8 cellular contexts compared by ENCODE assay signal in genomic region chr6:33080127-33081089, GRCh38. TPM values are rescaled to one million over a fixed set of nuclear protein-coding genes. Genes with fewer than 3 reads are reported as not detected.
DNase-seq lines count a peak whose midpoint lies in the region; ATAC-seq and TF ChIP-seq lines count a peak whose summit lies in the region.

No MANE protein-coding gene starts in this region.

- ATAC-seq in aorta (ENCODE audit: low FRiP score) = peak; percentile 85
- ATAC-seq in HG02840 (IDR thresholded peaks at IDR 0.05; ENCODE audit: low FRiP score, unreplicated experiment) = no peak

- H3K36me3 Mint-ChIP-seq in CD14-positive monocyte = peaks cover 75 to 82% of the 10 kb centered on the region in 2 donors

- H3K4me1 Mint-ChIP-seq in CD14-positive monocyte = peaks cover 60% of the 10 kb centered on the region

- DNase-seq in CD14-positive monocyte (ENCODE audit: low spot score) (no peak), NT2/D1 (ENCODE audit: low read depth, low spot score) (peak; percentile 71), fibroblast of mammary gland (ENCODE audit: low read depth) (peak; percentile 66), aorta (peak; percentile 86), RWPE1 (ENCODE audit: low spot score) (no peak), NCI-H146 (lab: John Stamatoyannopoulos, UW) (no peak)

- CTCF ChIA-PET in RWPE1 (lab: Yijun Ruan, JAX) = interaction anchor here (0.5 to 0.9 kb wide), 4 partner anchors 65 to 428 kb away, joined by 3 to 4 read pairs (median 3); no protein-coding TSS in a partner anchor

- H3K4me3 ChIP-seq in NT2/D1 (ENCODE audit: insufficient read length, low read depth) (peak overlapping the region; percentile 71), fibroblast of mammary gland (ENCODE audit: control insufficient read depth, low read depth, low read length) (peak overlapping the region; percentile 51), muscle layer of colon (ENCODE audit: low read depth in 1 of 2, low read length in 2 of 2) (peak overlapping the region; percentile 38 to 77), aorta (ENCODE audit: low read length in 2 of 2) (peak overlapping the region; percentile 63 to 75)

- H3K9ac ChIP-seq in NT2/D1 (ENCODE audit: insufficient read length, low read depth) (peak overlapping the region; percentile 79), muscle layer of colon (ENCODE audit: low read length) (peak overlapping the region; percentile 60)

- H3K27me3 ChIP-seq in NT2/D1 (ENCODE audit: insufficient read depth, insufficient read length) (no peaks in the 10 kb centered on the region), muscle layer of colon (ENCODE audit: control insufficient read depth in 1 of 2, insufficient read depth in 2 of 2, low read length in 2 of 2) (no peaks in the 10 kb centered on the region), aorta (ENCODE audit: control insufficient read depth in 1 of 2, insufficient read depth in 2 of 2, low read length in 1 of 2) (no peaks in the 10 kb centered on the region)

- no peak for TF ChIP-seq CTCF in CD14-positive monocyte (IDR thresholded peaks at IDR 0.05)
- TF ChIP-seq CTCF in fibroblast of mammary gland (conservative IDR thresholded peaks at IDR 0.05; ENCODE audit: control insufficient read depth, insufficient read depth, low read depth, low read length) = no peak
- TF ChIP-seq CTCF in RWPE1 (conservative IDR thresholded peaks at IDR 0.05; ENCODE audit: low read depth) = no peak

- peak overlapping the region in 5 of 7 donors; percentile 56 to 93 (median 75) for H3K27ac Mint-ChIP-seq in CD14-positive monocyte

- peak overlapping the region; percentile 84 for H3K27ac ChIP-seq in muscle layer of colon (ENCODE audit: low read depth, low read length)
- peak overlapping the region in 1 of 2 donors; percentile 23 for H3K27ac ChIP-seq in aorta (ENCODE audit: low read depth in 1 of 2, low read length in 2 of 2)
- H3K27ac ChIP-seq in RWPE1 = no peak overlapping the region

- H3K27me3 Mint-ChIP-seq in CD14-positive monocyte (ENCODE audit: low read depth in 3 of 3) = peaks cover 0 to 5% (median 4%) of the 10 kb centered on the region in 3 donors

- H3K9me3 Mint-ChIP-seq in CD14-positive monocyte = no peaks in the 10 kb centered on the region

- H3K4me1 ChIP-seq in NT2/D1 (ENCODE audit: insufficient read depth, insufficient read length) (peaks cover 4% of the 10 kb centered on the region), muscle layer of colon (ENCODE audit: insufficient read depth, low read length) (peaks cover 9% of the 10 kb centered on the region), aorta (ENCODE audit: control insufficient read depth in 1 of 2, insufficient read depth in 2 of 2, low read length in 2 of 2) (no peaks in the 10 kb centered on the region)

- 5 to 9% methylated on average over 48 to 49 of the region's 49 CpGs for WGBS in aorta, 2 donors

- POLR2A ChIA-PET in RWPE1 (lab: Yijun Ruan, JAX; ENCODE audit: low non-redundant PET) = no interaction called here

- H3K9me3 ChIP-seq in NT2/D1 (ENCODE audit: insufficient read depth, low read length) = no peaks in the 10 kb centered on the region
- H3K9me3 ChIP-seq in muscle layer of colon (ENCODE audit: low read length) = no peaks in the 10 kb centered on the region
- H3K9me3 ChIP-seq in aorta (ENCODE audit: control insufficient read depth, low read length) = no peaks in the 10 kb centered on the region

- H3K36me3 ChIP-seq in NT2/D1 (ENCODE audit: insufficient read depth, insufficient read length, low read length) = peaks cover 17% of the 10 kb centered on the region
- H3K36me3 ChIP-seq in muscle layer of colon (ENCODE audit: insufficient read depth, low read length) = peaks cover 6% of the 10 kb centered on the region
- no peaks in the 10 kb centered on the region for H3K36me3 ChIP-seq in aorta (ENCODE audit: control insufficient read depth in 1 of 2, insufficient read depth in 2 of 2, low read length in 1 of 2)

- H3K4me3 Mint-ChIP-seq in CD14-positive monocyte = peak overlapping the region in 1 of 2 donors; percentile 68

- intact Hi-C loops in CD14-positive monocyte (cut with micrococcal nuclease) (loop anchor here in 1 of 2 donors (10.0 kb wide), 2 partner anchors 164 to 186 kb away; no protein-coding TSS in a partner anchor), aorta (cut with DNase I) (loop anchor here in 1 of 2 donors (2.0 kb wide), 1 partner anchor 66 kb away; no protein-coding TSS in a partner anchor)

RNA-seq across cellular contexts. Expression of gene HLA-DPB1, which starts 4.6 kb away (rescaled TPM):
- polyA plus RNA-seq in CD14-positive monocyte (100 to 1,000 TPM; 569 to 682 TPM), aorta (100 to 1,000 TPM in 1 of 2 donors, 10 to 100 TPM in 1; 45.4 to 113 TPM)
- 100 to 1,000 TPM in 1 of 2 donors, 10 to 100 TPM in 1; 98.9 to 215 TPM for total RNA-seq in aorta

RNA-seq across cellular contexts. Expression of gene HLA-DPA1, which starts 7.0 kb away (rescaled TPM):
- 100 to 1,000 TPM; 578 to 796 TPM for polyA plus RNA-seq in CD14-positive monocyte
- total RNA-seq in aorta = 100 to 1,000 TPM; 122 to 203 TPM
- polyA plus RNA-seq in aorta = 10 to 100 TPM; 18.6 to 74.9 TPM

Comparison
In these comparisons a context has a peak if more than half of its experiments do, and no peak if none do; other contexts are left out.
1. DNase-seq: peak in NT2/D1 (single experiment), fibroblast of mammary gland (single experiment) and aorta (2 of 2); none in CD14-positive monocyte (single experiment), RWPE1 (single experiment) and NCI-H146 (single experiment).
2. RNA of gene HLA-DPB1, which starts 4.6 kb away (polyA plus RNA-seq): 569 to 682 TPM in CD14-positive monocyte; 45.4 to 113 TPM in aorta; every median in the first group is over 4 times any median in the second.
3. RNA of gene HLA-DPA1, which starts 7.0 kb away (polyA plus RNA-seq): 578 to 796 TPM in CD14-positive monocyte; 18.6 to 74.9 TPM in aorta; every median in the first group is over 4 times any median in the second.
4. Peak in every context shown above with its lines, with median percentiles within 50 percentile points of each other: H3K4me3 ChIP-seq.